In genomic region chrX:36961590-36961989, GRCh38 we compare ENCODE assay signal across 16 cellular contexts. TPM values are rescaled to one million over a fixed set of nuclear protein-coding genes. Genes with fewer than 3 reads are reported as not detected.
DNase-seq lines count a peak whose midpoint lies in the region; ATAC-seq and TF ChIP-seq lines count a peak whose summit lies in the region.
"Had no signal": no experiment of that assay in that cellular context is flagged by ENCODE, and none has a peak within 500 bp of the region (broad histone marks: within the 10 kb centered on the region; RNA-seq: fewer than 3 reads in every experiment).

No MANE protein-coding gene starts in this region.

- H3K36me3 ChIP-seq in GM23338 (ENCODE audit: insufficient read depth): no peaks in the 10 kb centered on the region
- H3K36me3 ChIP-seq: neutrophil had no signal

- H3K4me2 ChIP-seq in GM23338: no peak overlapping the region

- H3K9me2 ChIP-seq in GM23338 (ENCODE audit: insufficient read depth): no peaks in the 10 kb centered on the region

- TF ChIP-seq CTCF in 22Rv1 (IDR thresholded peaks at IDR 0.05) (peak; percentile 47), GM23338 (conservative IDR thresholded peaks at IDR 0.05; ENCODE audit: low read depth in 2 of 2) (peak; percentile 41 to 51), foreskin keratinocyte (conservative IDR thresholded peaks at IDR 0.05) (peak; percentile 4)

- no peaks in the 10 kb centered on the region for H3K79me2 ChIP-seq in GM23338 (replicated peaks; ENCODE audit: insufficient read depth)

- H3F3A ChIP-seq in GM23338 (replicated peaks; ENCODE audit: low read depth): no peaks in the 10 kb centered on the region

- no peaks in the 10 kb centered on the region for H4K20me1 ChIP-seq in GM23338 (replicated peaks; ENCODE audit: insufficient read depth)

- H3K27ac Mint-ChIP-seq in GM23338: no peak overlapping the region

- H3K4me3 Mint-ChIP-seq in GM23338: no peak overlapping the region

- no peak overlapping the region for H2AFZ ChIP-seq in GM23338

- H3K4me1 ChIP-seq in GM23338 (ENCODE audit: insufficient read depth): 0 out of 2 replicates have a peak, but pooled peaks cover 5% of the 10 kb centered on the region
- H3K4me1 ChIP-seq in foreskin keratinocyte: no peaks in the 10 kb centered on the region

- H3K27ac ChIP-seq in 22Rv1 (peak overlapping the region; percentile 43), GM23338 (ENCODE audit: low read depth) (no peak overlapping the region), foreskin keratinocyte (no peak overlapping the region)
- H3K27ac ChIP-seq: neutrophil had no signal

- peaks cover 34% of the 10 kb centered on the region for H3K27me3 ChIP-seq in GM23338 (ENCODE audit: insufficient read depth)
- H3K27me3 ChIP-seq in foreskin keratinocyte: peaks cover 29% of the 10 kb centered on the region

- H3K9me3 Mint-ChIP-seq in GM23338: no peaks in the 10 kb centered on the region

- no peak overlapping the region for H3K4me3 ChIP-seq in GM23338

- 0 out of 3 replicates have a peak, but pooled peaks cover 4% of the 10 kb centered on the region for H3K4me1 Mint-ChIP-seq in GM23338

- DNase-seq in GM23338 (ENCODE audit: low spot score) (no peak), OCI-M1 (lab: John Stamatoyannopoulos, UW) (peak; percentile 38), foreskin keratinocyte (no peak), SIG-M5 treated with dmso at 0.1 percent for 504 hours (lab: John Stamatoyannopoulos, UW; ENCODE audit: unreplicated experiment) (no peak), GM03348 (ENCODE audit: low spot score) (no peak)
- DNase-seq: activated CD4-positive, CD25-positive, alpha-beta regulatory T cell; activated gamma-delta T cell treated with Interleukin-2 at 50 U/mL for 16 hours; IMR-90; NCI-H1092 treated with DMSO at 0.1 percent for 48 hours; stimulated activated CD4-positive, alpha-beta T cell treated with anti-CD3 and anti-CD28 coated beads, Interleukin-2, amount 100 ng/mL, for 48 hours; T-helper 1 cell had no signal

- ATAC-seq in GM23338: no peak
- ATAC-seq in foreskin keratinocyte: no peak
- ATAC-seq in GM18867 (IDR thresholded peaks at IDR 0.05; ENCODE audit: unreplicated experiment): no peak
- no peak for ATAC-seq in GM21528 (IDR thresholded peaks at IDR 0.05; ENCODE audit: low FRiP score, unreplicated experiment)
- ATAC-seq: sciatic nerve had no signal

- peaks cover 31% of the 10 kb centered on the region for H3K27me3 Mint-ChIP-seq in GM23338 (ENCODE audit: insufficient read depth, low read depth, poor library complexity)

- H3K36me3 Mint-ChIP-seq in GM23338 (ENCODE audit: low read depth): no peaks in the 10 kb centered on the region

TF ChIP-seq in GM23338, 12 proteins besides CTCF, POLR2A, EP300 and RAD21 (continues in another document):
- no peak for TF ChIP-seq STAT1 (IDR thresholded peaks at IDR 0.05; ENCODE audit: unreplicated experiment)
- TF ChIP-seq ZNF462 (CRISPR knock-in tag; IDR thresholded peaks at IDR 0.05): no peak
- TF ChIP-seq EZH2 (IDR thresholded peaks at IDR 0.05; ENCODE audit: low read depth, unreplicated experiment): no peak
- TF ChIP-seq ZNF331 (CRISPR knock-in tag; IDR thresholded peaks at IDR 0.05; ENCODE audit: low read depth): no peak
- no peak for TF ChIP-seq EZH2phosphoT487 (IDR thresholded peaks at IDR 0.05; ENCODE audit: unreplicated experiment)
- TF ChIP-seq NANOG (IDR thresholded peaks at IDR 0.05; ENCODE audit: borderline replicate concordance): no peak
- no peak for TF ChIP-seq ZNF114 (CRISPR knock-in tag; IDR thresholded peaks at IDR 0.05)
- no peak for TF ChIP-seq POLR2AphosphoS5 (IDR thresholded peaks at IDR 0.05; ENCODE audit: low read depth)
- no peak for TF ChIP-seq REST (IDR thresholded peaks at IDR 0.05; ENCODE audit: unreplicated experiment)
- no peak for TF ChIP-seq JUNB (IDR thresholded peaks at IDR 0.05; ENCODE audit: unreplicated experiment)
- TF ChIP-seq CREB1 (CRISPR knock-in tag; IDR thresholded peaks at IDR 0.05; ENCODE audit: low read depth): no peak

RNA-seq across cellular contexts. Expression of gene FAM47C, which starts 46.6 kb away (rescaled TPM):
- total RNA-seq in GM23338 (2014; rRNA removed; shearing (Covaris generic)): not detected in 2 replicates
- not detected in 2 replicates for polyA plus RNA-seq in GM23338 (2016; fragmentation: Nextera tagmentation; extraction: Ambion mirVana)
- total RNA-seq in foreskin keratinocyte: not detected in 2 replicates
- not detected in 2 replicates for polyA plus RNA-seq in foreskin keratinocyte
- total RNA-seq: IMR-90, sciatic nerve had no signal
- polyA plus RNA-seq: IMR-90 had no signal
